8 cellular contexts compared by ENCODE assay signal in the genomic region with DNA sequence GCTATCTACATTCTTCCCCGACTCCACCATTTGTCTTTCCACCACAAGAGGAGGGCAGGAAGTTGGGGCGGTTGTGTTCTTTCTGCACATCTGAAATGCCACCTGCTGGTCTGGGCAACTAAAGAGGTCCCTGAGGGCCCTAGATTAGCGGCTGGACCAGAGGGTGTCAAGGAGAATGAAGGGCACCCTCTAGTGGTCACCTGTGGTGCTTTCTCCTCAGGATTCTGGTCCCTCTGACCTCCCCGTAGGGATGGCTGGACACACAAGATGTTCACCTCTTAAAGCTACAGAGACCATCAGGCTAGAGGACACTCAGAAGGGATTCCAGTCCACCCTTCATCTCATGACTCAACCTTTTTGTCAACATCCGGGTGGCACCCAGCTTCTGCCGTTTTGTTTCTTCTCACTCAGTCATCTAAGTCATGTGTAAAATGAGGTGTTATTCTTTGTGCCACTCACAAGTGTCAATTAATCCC. TPM values are rescaled to one million over a fixed set of nuclear protein-coding genes. Genes with fewer than 3 reads are reported as not detected.
DNase-seq lines count a peak whose midpoint lies in the region; FAIRE-seq and TF ChIP-seq lines count a peak whose summit lies in the region.

No MANE protein-coding gene starts in this region.

- TF ChIP-seq CTCF in BE2C (IDR thresholded peaks at IDR 0.05; ENCODE audit: low read depth, low read length), result peak; percentile 68
- peak; percentile 85 for TF ChIP-seq CTCF in WERI-Rb-1 (IDR thresholded peaks at IDR 0.05; ENCODE audit: low read depth, low read length)
- peak in 5 of 6 experiments; percentile 38 to 54 (median 46) for TF ChIP-seq CTCF in esophagus squamous epithelium (IDR thresholded peaks at IDR 0.05)
- TF ChIP-seq CTCF in neutrophil (IDR thresholded peaks at IDR 0.05), result peak; percentile 57
- TF ChIP-seq CTCF in suprapubic skin (IDR thresholded peaks at IDR 0.05), result peak in 1 of 2 donors; percentile 41

- FAIRE-seq in GM18507 (lab: Jason Lieb, UNC), result peak; percentile 96

- intact Hi-C loops in esophagus squamous epithelium (cut with DNase I), result no loop called here

- no peaks in the 10 kb centered on the region for H3K36me3 ChIP-seq in BE2C
- H3K36me3 ChIP-seq in WERI-Rb-1, result no peaks in the 10 kb centered on the region
- H3K36me3 ChIP-seq in esophagus squamous epithelium, result peaks cover 0 to 9% (median 0%) of the 10 kb centered on the region in 3 donors
- no peaks in the 10 kb centered on the region for H3K36me3 ChIP-seq in neutrophil
- peaks cover 11% of the 10 kb centered on the region for H3K36me3 ChIP-seq in suprapubic skin

- 26 to 31% methylated on average over 5 to 6 of the region's 6 CpGs for WGBS in esophagus squamous epithelium, 2 donors
- 44% methylated on average over 6 of the region's 6 CpGs for WGBS in suprapubic skin

- H3K4me3 ChIP-seq in BE2C (ENCODE audit: low read depth, low read length), result no peak overlapping the region
- no peak overlapping the region for H3K4me3 ChIP-seq in WERI-Rb-1 (ENCODE audit: low read depth, low read length)
- no peak overlapping the region for H3K4me3 ChIP-seq in esophagus squamous epithelium
- H3K4me3 ChIP-seq in neutrophil (ENCODE audit: low read depth in 1 of 2, low read length in 1 of 2), result no peak overlapping the region
- H3K4me3 ChIP-seq in suprapubic skin, result no peak overlapping the region

- no peaks in the 10 kb centered on the region for H3K27me3 ChIP-seq in BE2C
- no peaks in the 10 kb centered on the region for H3K27me3 ChIP-seq in WERI-Rb-1 (ENCODE audit: insufficient read depth, low read depth, severe bottlenecking)
- no peaks in the 10 kb centered on the region for H3K27me3 ChIP-seq in esophagus squamous epithelium
- H3K27me3 ChIP-seq in neutrophil, result no peaks in the 10 kb centered on the region
- H3K27me3 ChIP-seq in suprapubic skin, result no peaks in the 10 kb centered on the region

- H3K27ac ChIP-seq in WERI-Rb-1 (no peak overlapping the region), esophagus squamous epithelium (no peak overlapping the region), neutrophil (no peak overlapping the region), suprapubic skin (no peak overlapping the region)

- DNase-seq in BE2C, result peak; percentile 48
- DNase-seq in GM18507 (ENCODE audit: extremely low spot score, insufficient read length, low read depth), result no peak
- peak; percentile 33 for DNase-seq in NCI-H1092 (lab: John Stamatoyannopoulos, UW)
- DNase-seq in WERI-Rb-1, result peak; percentile 78
- no peak for DNase-seq in esophagus squamous epithelium (lab: John Stamatoyannopoulos, UW)
- no peak for DNase-seq in foreskin melanocyte
- DNase-seq in suprapubic skin (ENCODE audit: low spot score in 2 of 2), result no peak

- no peaks in the 10 kb centered on the region for H3K4me1 ChIP-seq in BE2C
- H3K4me1 ChIP-seq in esophagus squamous epithelium, result peaks cover 0 to 9% (median 0%) of the 10 kb centered on the region in 3 donors
- no peaks in the 10 kb centered on the region for H3K4me1 ChIP-seq in neutrophil (ENCODE audit: control insufficient read depth in 1 of 2, insufficient read depth in 1 of 2, low read depth in 1 of 2, low read length in 1 of 2)
- H3K4me1 ChIP-seq in suprapubic skin, result no peaks in the 10 kb centered on the region

- H3K9me3 ChIP-seq in BE2C (no peaks in the 10 kb centered on the region), WERI-Rb-1 (ENCODE audit: severe bottlenecking) (no peaks in the 10 kb centered on the region), esophagus squamous epithelium (peaks cover 0 to 13% (median 3%) of the 10 kb centered on the region in 3 donors), neutrophil (no peaks in the 10 kb centered on the region), suprapubic skin (no peaks in the 10 kb centered on the region)

- no peak for TF ChIP-seq POLR2A in esophagus squamous epithelium (IDR thresholded peaks at IDR 0.05)
- TF ChIP-seq POLR2A in suprapubic skin (IDR thresholded peaks at IDR 0.05), result no peak

- TF ChIP-seq EP300 in suprapubic skin (IDR thresholded peaks at IDR 0.05), result no peak

RNA-seq across cellular contexts. Expression of gene SCIMP, which starts 2.9 kb away (rescaled TPM):
- not detected for polyA plus RNA-seq in BE2C (2012; ENCODE audit: insufficient read depth, insufficient read length, low read depth)
- total RNA-seq in esophagus squamous epithelium (1 to 10 TPM in 2 of 4 donors, under 1 TPM in 2; 0.45 to 3.7 (median 1.2) TPM), suprapubic skin (not detected)

RNA-seq across cellular contexts. Expression of gene RABEP1, which starts 44.5 kb away (rescaled TPM):
- 17.8 TPM for polyA plus RNA-seq in BE2C (2012; ENCODE audit: insufficient read depth, insufficient read length, low read depth)
- 10 to 100 TPM in 3 of 4 donors, 1 to 10 TPM in 1; 9.9 to 33.2 (median 23.3) TPM for total RNA-seq in esophagus squamous epithelium
- total RNA-seq in suprapubic skin, result 10 to 100 TPM; 19.2 to 46.4 (median 25.0) TPM

RNA-seq across cellular contexts. Expression of gene ZNF594, which starts 45.9 kb away (rescaled TPM):
- polyA plus RNA-seq in BE2C (2012; ENCODE audit: insufficient read depth, insufficient read length, low read depth), result 2.5 TPM
- 10 to 100 TPM in 1 of 4 donors, 1 to 10 TPM in 3; 2.0 to 13.4 (median 5.1) TPM for total RNA-seq in esophagus squamous epithelium
- total RNA-seq in suprapubic skin, result 10 to 100 TPM in 1 of 4 donors, 1 to 10 TPM in 3; 2.5 to 10.1 (median 4.5) TPM

Comparison
In these comparisons a context has a peak if more than half of its experiments do, and no peak if none do; other contexts are left out.
1. DNase-seq: peak in BE2C (single experiment), NCI-H1092 (single experiment) and WERI-Rb-1 (single experiment); none in GM18507 (single experiment), esophagus squamous epithelium (single experiment), foreskin melanocyte (single experiment) and suprapubic skin (0 of 2).